1 cellular context compared by ENCODE assay signal in genomic region chr11:129023968-129024676, GRCh38.
TF ChIP-seq lines count a peak whose summit lies in the region.

No MANE protein-coding gene starts in this region.

TF ChIP-seq in GM23338, 12 proteins besides CTCF, POLR2A, EP300 and RAD21:
- TF ChIP-seq ZNF462 (CRISPR knock-in tag; IDR thresholded peaks at IDR 0.05) = no peak
- TF ChIP-seq JUNB (IDR thresholded peaks at IDR 0.05; ENCODE audit: unreplicated experiment) = no peak
- no peak for TF ChIP-seq STAT1 (IDR thresholded peaks at IDR 0.05; ENCODE audit: unreplicated experiment)
- no peak for TF ChIP-seq ZNF114 (CRISPR knock-in tag; IDR thresholded peaks at IDR 0.05)
- no peak for TF ChIP-seq NANOG (IDR thresholded peaks at IDR 0.05; ENCODE audit: borderline replicate concordance)
TF ChIP-seq in GM23338: peak in this region for 0.
